15 cellular contexts compared by ENCODE assay signal in the genomic region with DNA sequence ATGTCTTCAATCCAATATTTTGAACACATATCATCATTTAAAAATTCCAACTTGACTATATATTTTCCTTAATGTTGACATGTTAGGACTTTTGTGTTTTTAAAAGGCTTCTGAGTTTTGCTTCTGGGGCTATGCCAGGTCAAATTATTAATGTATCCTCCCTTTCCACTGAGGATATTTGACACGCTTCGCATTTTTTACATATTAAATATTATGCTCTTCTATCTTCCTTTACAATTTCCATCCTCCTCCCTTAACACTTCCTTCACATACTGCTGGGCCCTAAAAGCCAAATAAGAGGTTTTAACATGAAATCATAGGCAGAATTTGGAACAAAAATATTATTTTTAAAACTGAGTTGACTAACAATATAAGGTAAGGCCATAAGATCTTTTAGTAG. TPM values are rescaled to one million over a fixed set of nuclear protein-coding genes. Genes with fewer than 3 reads are reported as not detected.
DNase-seq lines count a peak whose midpoint lies in the region; ATAC-seq and TF ChIP-seq lines count a peak whose summit lies in the region.
"Had no signal": no experiment of that assay in that cellular context is flagged by ENCODE, and none has a peak within 500 bp of the region (broad histone marks: within the 10 kb centered on the region; RNA-seq: fewer than 3 reads in every experiment).

No MANE protein-coding gene starts in this region.

- H3K4me2 ChIP-seq in parathyroid adenoma (ENCODE audit: low read length) = no peak overlapping the region
- H3K4me2 ChIP-seq: BLaER1 had no signal

- H3K4me1 ChIP-seq in esophagus squamous epithelium = peaks cover 0 to 34% (median 3%) of the 10 kb centered on the region in 3 donors
- H3K4me1 ChIP-seq in parathyroid adenoma = peaks cover 21% of the 10 kb centered on the region
- H3K4me1 ChIP-seq: BLaER1 had no signal

- no peak for TF ChIP-seq CTCF in esophagus squamous epithelium (IDR thresholded peaks at IDR 0.05)
- TF ChIP-seq CTCF in parathyroid adenoma (IDR thresholded peaks at IDR 0.05) = no peak
- TF ChIP-seq CTCF in type B pancreatic cell (conservative IDR thresholded peaks at IDR 0.05) = no peak

- ATAC-seq in HG02938 (IDR thresholded peaks at IDR 0.05; ENCODE audit: unreplicated experiment) = no peak

- no peaks in the 10 kb centered on the region for H3K27me3 Mint-ChIP-seq in type B pancreatic cell

- no peak overlapping the region for H3K9ac ChIP-seq in parathyroid adenoma
- H3K9ac ChIP-seq: BLaER1 had no signal

- peak overlapping the region; percentile 0 for H3K27ac Mint-ChIP-seq in type B pancreatic cell
- H3K27ac Mint-ChIP-seq: CD8-positive, alpha-beta memory T cell; HFFc6 had no signal

- no peaks in the 10 kb centered on the region for H3K36me3 ChIP-seq in esophagus squamous epithelium
- no peaks in the 10 kb centered on the region for H3K36me3 ChIP-seq in parathyroid adenoma (ENCODE audit: control insufficient read depth, insufficient read depth, low read length)
- H3K36me3 ChIP-seq: BLaER1 had no signal

- peaks cover 53% of the 10 kb centered on the region for H3K36me3 Mint-ChIP-seq in type B pancreatic cell
- H3K36me3 Mint-ChIP-seq: CD8-positive, alpha-beta memory T cell had no signal

- no peaks in the 10 kb centered on the region for H3K27me3 ChIP-seq in esophagus squamous epithelium
- H3K27me3 ChIP-seq in parathyroid adenoma (ENCODE audit: control insufficient read depth, insufficient read depth, low read length) = no peaks in the 10 kb centered on the region
- H3K27me3 ChIP-seq: BLaER1 had no signal

- WGBS in esophagus squamous epithelium, 2 donors = 70 to 85% methylated on average over 2 of the region's 2 CpGs

- H3K27ac ChIP-seq in esophagus squamous epithelium = peak overlapping the region in 3 of 4 donors; percentile 36 to 46 (median 43)
- peak overlapping the region; percentile 68 for H3K27ac ChIP-seq in parathyroid adenoma
- H3K27ac ChIP-seq: BLaER1 had no signal

- H3K9me3 ChIP-seq in esophagus squamous epithelium (no peaks in the 10 kb centered on the region), parathyroid adenoma (ENCODE audit: control insufficient read depth, low read length) (no peaks in the 10 kb centered on the region)
- H3K9me3 ChIP-seq: BLaER1 had no signal

- H3K9me3 Mint-ChIP-seq in type B pancreatic cell = peaks cover 5% of the 10 kb centered on the region
- H3K9me3 Mint-ChIP-seq: CD8-positive, alpha-beta memory T cell; HFFc6 had no signal

- peak overlapping the region; percentile 12 for H2AFZ ChIP-seq in parathyroid adenoma

- DNase-seq in amniotic epithelial cell (ENCODE audit: low read depth) (peak; percentile 44), esophagus squamous epithelium (lab: John Stamatoyannopoulos, UW) (no peak), type B pancreatic cell (ENCODE audit: extremely low spot score, unreplicated experiment) (no peak), NAMALWA (ENCODE audit: low spot score) (no peak), SHP77 treated with DMSO at 0.1 percent for 48 hours (lab: John Stamatoyannopoulos, UW) (no peak)
- DNase-seq: CD8-positive, alpha-beta memory T cell; HFFc6; Kasumi-1; NCI-H1436; NCI-H2081 had no signal

- no peak overlapping the region for H3K4me3 Mint-ChIP-seq in type B pancreatic cell
- H3K4me3 Mint-ChIP-seq: CD8-positive, alpha-beta memory T cell; HFFc6 had no signal

- H3K4me3 ChIP-seq in esophagus squamous epithelium (no peak overlapping the region), parathyroid adenoma (ENCODE audit: low read depth, low read length) (no peak overlapping the region)
- H3K4me3 ChIP-seq: BLaER1 had no signal

- no peaks in the 10 kb centered on the region for H3K4me1 Mint-ChIP-seq in type B pancreatic cell (ENCODE audit: unreplicated experiment)
- H3K4me1 Mint-ChIP-seq: CD8-positive, alpha-beta memory T cell had no signal

- no peak for TF ChIP-seq POLR2A in esophagus squamous epithelium (IDR thresholded peaks at IDR 0.05)

- H3K79me2 ChIP-seq in parathyroid adenoma = peaks cover 5% of the 10 kb centered on the region

- intact Hi-C loops in esophagus squamous epithelium (cut with DNase I) = no loop called here

RNA-seq across cellular contexts. Expression of a gene that starts 20.5 kb away (rescaled TPM):
- total RNA-seq in esophagus squamous epithelium (10 to 100 TPM in 2 of 4 donors, 1 to 10 TPM in 2; 1.4 to 15.1 (median 7.0) TPM), type B pancreatic cell (ENCODE audit: low replicate concordance) (24.2 and 32.3 TPM in 2 replicates)
- total RNA-seq: CD8-positive, alpha-beta memory T cell; HFFc6; OCI-LY7; RPMI7951 had no signal
